Comparison of ENCODE assay signal across 8 cellular contexts in the genomic region with DNA sequence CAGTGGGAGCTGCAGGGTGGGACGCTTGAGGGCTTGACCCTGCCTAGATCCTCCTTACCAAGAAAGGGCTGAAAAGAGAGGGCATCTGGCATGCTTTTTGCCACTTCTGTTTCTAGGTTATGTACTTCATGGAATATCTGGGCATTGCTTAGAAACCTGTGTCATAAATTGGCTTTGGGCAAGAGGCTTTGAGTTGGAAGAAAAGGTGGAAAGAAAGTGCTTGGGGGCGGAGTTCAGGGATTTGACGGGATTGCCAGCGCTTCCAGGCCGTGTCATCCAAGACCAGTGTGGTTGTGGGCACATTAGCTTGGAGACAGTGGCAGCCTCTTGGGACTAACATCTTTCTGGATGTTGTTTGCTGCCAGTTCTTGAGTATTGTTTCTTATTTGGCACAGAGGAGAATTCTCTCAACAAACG. TPM values are rescaled to one million over a fixed set of nuclear protein-coding genes. Genes with fewer than 3 reads are reported as not detected.
DNase-seq lines count a peak whose midpoint lies in the region; ATAC-seq and TF ChIP-seq lines count a peak whose summit lies in the region.

No MANE protein-coding gene starts in this region.

- H3K9ac ChIP-seq in neuronal stem cell (ENCODE audit: low read depth, low read length, poor library complexity), result peak overlapping the region; percentile 79

- no peak overlapping the region for H2BK120ac ChIP-seq in neuronal stem cell (ENCODE audit: low read depth, low read length)

- H2BK12ac ChIP-seq in neuronal stem cell (ENCODE audit: low read length), result no peak overlapping the region

- no peak for TF ChIP-seq POLR2A in Peyer's patch (IDR thresholded peaks at IDR 0.05)

- no peak overlapping the region for H2AK5ac ChIP-seq in neuronal stem cell (ENCODE audit: low read depth, low read length)

- H2BK5ac ChIP-seq in neuronal stem cell (ENCODE audit: low read length), result no peak overlapping the region

- H4K8ac ChIP-seq in neuronal stem cell (ENCODE audit: low read depth, low read length), result no peak overlapping the region

- peak; percentile 26 for DNase-seq in NCI-H1105 treated with DMSO at 0.1 percent for 48 hours (lab: John Stamatoyannopoulos, UW)
- no peak for DNase-seq in NCI-H1105 (lab: John Stamatoyannopoulos, UW)
- no peak for DNase-seq in Peyer's patch
- DNase-seq in epithelial cell of proximal tubule (ENCODE audit: low read depth), result no peak
- peak; percentile 12 for DNase-seq in neuronal stem cell (ENCODE audit: low spot score)
- DNase-seq in iPS-NIHi11 (ENCODE audit: low spot score), result no peak

- no peak overlapping the region for H4K91ac ChIP-seq in neuronal stem cell (ENCODE audit: low read depth, low read length, poor library complexity)

- H2AFZ ChIP-seq in neuronal stem cell (ENCODE audit: low read length), result peak overlapping the region; percentile 90

- no peaks in the 10 kb centered on the region for H3K36me3 ChIP-seq in Peyer's patch
- H3K36me3 ChIP-seq in neuronal stem cell (replicated peaks in 1 of 2; ENCODE audit: control insufficient read depth in 2 of 2, insufficient read depth in 2 of 2, low read length in 2 of 2), result no peaks in the 10 kb centered on the region

- H3K23ac ChIP-seq in neuronal stem cell (ENCODE audit: low read depth, low read length, poor library complexity), result no peak overlapping the region

- ATAC-seq in GM21515 (IDR thresholded peaks at IDR 0.05; ENCODE audit: unreplicated experiment), result no peak
- ATAC-seq in GM19455 (IDR thresholded peaks at IDR 0.05; ENCODE audit: unreplicated experiment), result no peak

- no peak overlapping the region for H2BK15ac ChIP-seq in neuronal stem cell (ENCODE audit: low read length)

- no peaks in the 10 kb centered on the region for H3K27me3 ChIP-seq in Peyer's patch
- peaks cover 0 to 17% (median 3%) of the 10 kb centered on the region in 3 experiments for H3K27me3 ChIP-seq in neuronal stem cell (ENCODE audit: control insufficient read depth in 3 of 3, insufficient read depth in 3 of 3, low read depth in 1 of 3, low read length in 3 of 3)

- H3K4me1 ChIP-seq in Peyer's patch (peaks cover 0 to 11% (median 0%) of the 10 kb centered on the region in 4 donors), neuronal stem cell (ENCODE audit: control insufficient read depth in 2 of 2, insufficient read depth in 1 of 2, low read depth in 1 of 2, low read length in 2 of 2) (peaks cover 3 to 4% of the 10 kb centered on the region in 2 donors)

- H3K18ac ChIP-seq in neuronal stem cell (ENCODE audit: low read length), result peak overlapping the region; percentile 87

- H3K9me3 ChIP-seq in Peyer's patch, result no peaks in the 10 kb centered on the region
- no peaks in the 10 kb centered on the region for H3K9me3 ChIP-seq in neuronal stem cell (replicated peaks in 1 of 2; ENCODE audit: control insufficient read depth in 2 of 2, insufficient read depth in 1 of 2, low read depth in 1 of 2, low read length in 2 of 2)

- H3K27ac ChIP-seq in Peyer's patch (peak overlapping the region; percentile 82 to 91 (median 88)), neuronal stem cell (replicated peaks; ENCODE audit: low read length) (no peak overlapping the region)

- H3K79me1 ChIP-seq in neuronal stem cell (ENCODE audit: low read depth, low read length), result no peaks in the 10 kb centered on the region

- H3K4me2 ChIP-seq in neuronal stem cell (ENCODE audit: insufficient read depth, low read length, poor library complexity, severe bottlenecking), result peak overlapping the region; percentile 52

- peak overlapping the region; percentile 66 to 99 (median 85) for H3K4me3 ChIP-seq in Peyer's patch
- H3K4me3 ChIP-seq in epithelial cell of proximal tubule (ENCODE audit: low read depth, low read length), result peak overlapping the region; percentile 72
- peak overlapping the region; percentile 81 to 89 for H3K4me3 ChIP-seq in neuronal stem cell (ENCODE audit: low read length in 2 of 2)

- no peak overlapping the region for H3K14ac ChIP-seq in neuronal stem cell (ENCODE audit: low read length)

- no CpG with 5 or more reads among the region's 6 CpGs for WGBS in neuronal stem cell (ENCODE audit: extremely low coverage in 2 of 2, insufficient read length in 2 of 2, insufficient replicate concordance in 1 of 2), 2 donors

- TF ChIP-seq CTCF in Peyer's patch (IDR thresholded peaks at IDR 0.05), result no peak
- TF ChIP-seq CTCF in epithelial cell of proximal tubule (conservative IDR thresholded peaks at IDR 0.05; ENCODE audit: low read depth, low read length), result peak; percentile 1

- no peak overlapping the region for H3K4ac ChIP-seq in neuronal stem cell (ENCODE audit: low read length)

RNA-seq across cellular contexts. Expression of gene ZNF862, which starts 0.8 kb away (rescaled TPM):
- total RNA-seq in Peyer's patch, result 10 to 100 TPM; 19.8 to 36.4 (median 23.0) TPM
- total RNA-seq in epithelial cell of proximal tubule, result 0.80 and 8.0 TPM in 2 replicates
- polyA plus RNA-seq in neuronal stem cell (2013, experiment 1 of 2), result 7.1 TPM
- 6.8 TPM for polyA plus RNA-seq in neuronal stem cell (2013, experiment 2 of 2)

RNA-seq across cellular contexts. Expression of gene ATP6V0E2, which starts 34.8 kb away (rescaled TPM):
- 10 to 100 TPM in 2 of 4 donors, 1 to 10 TPM in 2; 7.6 to 17.8 (median 11.1) TPM for total RNA-seq in Peyer's patch
- total RNA-seq in epithelial cell of proximal tubule, result 57.3 and 62.2 TPM in 2 replicates
- polyA plus RNA-seq in neuronal stem cell (2013, experiment 1 of 2), result 63.8 TPM
- 60.2 TPM for polyA plus RNA-seq in neuronal stem cell (2013, experiment 2 of 2)

Comparison
In these comparisons a context has a peak if more than half of its experiments do, and no peak if none do; other contexts are left out.
1. DNase-seq: peak in NCI-H1105 treated with DMSO at 0.1 percent for 48 hours (single experiment) and neuronal stem cell (single experiment); none in NCI-H1105 (single experiment), Peyer's patch (0 of 3), epithelial cell of proximal tubule (single experiment) and iPS-NIHi11 (single experiment).
2. Peak in every context shown above with its lines, with median percentiles within 50 percentile points of each other: H3K4me3 ChIP-seq.